In genomic region chr17:17877548-17878358, GRCh38 we compare ENCODE assay signal across 8 cellular contexts. TPM values are rescaled to one million over a fixed set of nuclear protein-coding genes. Genes with fewer than 3 reads are reported as not detected.
DNase-seq lines count a peak whose midpoint lies in the region; ATAC-seq and TF ChIP-seq lines count a peak whose summit lies in the region.

No MANE protein-coding gene starts in this region.

- H3K4me1 ChIP-seq in lower lobe of right lung (peaks cover 46% of the 10 kb centered on the region), thoracic aorta (ENCODE audit: control insufficient read depth in 1 of 2, low read depth in 2 of 2) (peaks cover 16 to 42% of the 10 kb centered on the region in 2 donors)
- H3K4me1 ChIP-seq in effector memory CD4-positive, alpha-beta T cell (ENCODE audit: control insufficient read depth, insufficient read depth, low read length, poor library complexity, severe bottlenecking) = no peaks in the 10 kb centered on the region

- H3K36me3 ChIP-seq in lower lobe of right lung (peaks cover 71% of the 10 kb centered on the region), thoracic aorta (peaks cover 16% of the 10 kb centered on the region)
- peaks cover 50% of the 10 kb centered on the region for H3K36me3 ChIP-seq in effector memory CD4-positive, alpha-beta T cell (ENCODE audit: control insufficient read depth, insufficient read depth, low read length)

- DNase-seq in NCI-H2029 (lab: John Stamatoyannopoulos, UW) (peak; percentile 48), dermis microvascular lymphatic vessel endothelial cell (ENCODE audit: low read depth in 2 of 2) (peak; percentile 92 to 96), lower lobe of right lung (peak; percentile 77), thoracic aorta (ENCODE audit: low spot score) (peak; percentile 71), epidermal melanocyte (ENCODE audit: insufficient read length, low spot score) (no peak)
- no peak for DNase-seq in effector memory CD4-positive, alpha-beta T cell

- TF ChIP-seq CTCF in lower lobe of right lung (IDR thresholded peaks at IDR 0.05) = no peak
- TF ChIP-seq CTCF in thoracic aorta (IDR thresholded peaks at IDR 0.05) = no peak

- no peak overlapping the region for H3K4me3 ChIP-seq in lower lobe of right lung
- peak overlapping the region; percentile 43 for H3K4me3 ChIP-seq in thoracic aorta
- H3K4me3 ChIP-seq in effector memory CD4-positive, alpha-beta T cell (ENCODE audit: insufficient read depth, low read depth, low read length, poor library complexity, severe bottlenecking) = no peak overlapping the region

- H3K9me3 ChIP-seq in lower lobe of right lung = no peaks in the 10 kb centered on the region
- no peaks in the 10 kb centered on the region for H3K9me3 ChIP-seq in thoracic aorta
- no peaks in the 10 kb centered on the region for H3K9me3 ChIP-seq in effector memory CD4-positive, alpha-beta T cell (ENCODE audit: control insufficient read depth, low read length)

- H3K27ac ChIP-seq in lower lobe of right lung (peak overlapping the region; percentile 80), thoracic aorta (peak overlapping the region; percentile 92 to 93)
- no peak overlapping the region for H3K27ac ChIP-seq in effector memory CD4-positive, alpha-beta T cell (ENCODE audit: insufficient read depth, low read length, poor library complexity, severe bottlenecking)

- intact Hi-C loops in lower lobe of right lung (cut with DNase I) = no loop called here

- ATAC-seq in lower lobe of right lung = peak; percentile 86 to 92
- ATAC-seq in thoracic aorta (ENCODE audit: insufficient number of reproducible peaks, low FRiP score, low read depth) = peak; percentile 74
- ATAC-seq in HG02852 (IDR thresholded peaks at IDR 0.05; ENCODE audit: unreplicated experiment) = no peak
- no peak for ATAC-seq in GM18517 (IDR thresholded peaks at IDR 0.05; ENCODE audit: unreplicated experiment)

- H3K27me3 ChIP-seq in lower lobe of right lung (ENCODE audit: low read depth) = no peaks in the 10 kb centered on the region
- no peaks in the 10 kb centered on the region for H3K27me3 ChIP-seq in thoracic aorta (replicated peaks; ENCODE audit: insufficient read depth)
- H3K27me3 ChIP-seq in effector memory CD4-positive, alpha-beta T cell (replicated peaks; ENCODE audit: control insufficient read depth, insufficient read depth, low read length, poor library complexity, severe bottlenecking) = no peaks in the 10 kb centered on the region

RNA-seq across cellular contexts. Expression of gene SREBF1, which starts 41.0 kb away (rescaled TPM):
- total RNA-seq in dermis microvascular lymphatic vessel endothelial cell (39.7 and 48.2 TPM in 2 replicates), lower lobe of right lung (77.2 TPM), thoracic aorta (10 to 100 TPM; 56.2 to 64.2 TPM)

Comparison
In these comparisons a context has a peak if more than half of its experiments do, and no peak if none do; other contexts are left out.
1. DNase-seq: peak in NCI-H2029 (single experiment), dermis microvascular lymphatic vessel endothelial cell (2 of 2), lower lobe of right lung (single experiment) and thoracic aorta (single experiment); none in epidermal melanocyte (single experiment) and effector memory CD4-positive, alpha-beta T cell (0 of 3).
2. ATAC-seq: peak in lower lobe of right lung (2 of 2) and thoracic aorta (single experiment); none in HG02852 (single experiment) and GM18517 (single experiment).